Comparison of ENCODE assay signal across 1 cellular context in the genomic region with DNA sequence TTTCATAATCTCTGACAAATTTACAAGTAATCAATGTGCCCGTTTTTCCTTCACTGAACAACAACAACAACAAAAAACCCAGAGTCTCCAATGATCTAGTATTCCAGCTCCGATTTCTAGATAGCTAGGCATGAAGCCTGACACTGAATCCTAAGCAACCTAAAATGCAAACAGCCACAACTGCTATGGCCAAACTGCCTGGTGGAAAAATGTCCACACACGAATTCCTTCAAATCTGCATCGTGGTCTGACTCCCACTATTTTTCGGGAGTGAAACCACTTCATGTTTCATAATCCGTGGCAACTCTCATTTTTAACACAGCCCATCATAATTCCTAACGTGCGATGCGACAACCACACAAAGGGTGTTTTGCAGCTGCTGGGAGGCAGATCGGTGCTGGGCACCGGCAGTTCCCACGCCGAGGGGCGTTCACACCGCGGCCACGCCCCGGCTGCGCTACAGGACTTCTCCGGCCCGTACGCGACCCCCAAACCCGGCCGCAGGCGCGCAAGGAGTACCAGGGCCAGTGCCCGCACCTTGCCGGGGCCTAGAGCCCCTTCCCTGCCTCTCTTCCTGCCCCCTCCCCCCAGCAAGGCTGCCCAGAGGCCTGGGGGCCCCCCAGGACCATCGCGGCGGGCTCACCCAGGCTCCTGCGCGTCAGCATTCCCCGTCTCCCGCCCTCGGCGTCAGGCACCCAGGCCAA.
TF ChIP-seq lines count a peak whose summit lies in the region.

No MANE protein-coding gene starts in this region.

TF ChIP-seq in HEK293, 187 proteins besides CTCF, POLR2A, EP300 and RAD21 (continued from another document):
- TF ChIP-seq ZNF561 (tag by site-specific recombination; IDR thresholded peaks at IDR 0.05; ENCODE audit: borderline replicate concordance), result 0 out of 2 replicates have a peak, but pooled peaks have one; percentile 14
- TF ChIP-seq ZNF175 (tag by site-specific recombination; IDR thresholded peaks at IDR 0.05), result no peak
- no peak for TF ChIP-seq ZNF747 (tag by site-specific recombination; IDR thresholded peaks at IDR 0.05)
- peak; percentile 53; the same call in 1 of the 2 replicates for TF ChIP-seq ZIC2 (tag by site-specific recombination; IDR thresholded peaks at IDR 0.05)
- TF ChIP-seq KLF1 (tag by site-specific recombination; IDR thresholded peaks at IDR 0.05), result peak; percentile 86
- 0 out of 2 replicates have a peak, but pooled peaks have one; percentile 6 for TF ChIP-seq ZNF660 (tag by site-specific recombination; IDR thresholded peaks at IDR 0.05)
- TF ChIP-seq ZNF692 (tag by site-specific recombination; IDR thresholded peaks at IDR 0.05), result 0 out of 2 replicates have a peak, but pooled peaks have one; percentile 40
- 0 out of 2 replicates have a peak, but pooled peaks have one; percentile 59 for TF ChIP-seq ZNF223 (tag by site-specific recombination; IDR thresholded peaks at IDR 0.05)
- peak; percentile 70; the same call in 1 of the 2 replicates for TF ChIP-seq KLF7 (tag by site-specific recombination; IDR thresholded peaks at IDR 0.05; ENCODE audit: borderline replicate concordance)
- peak; percentile 72 for TF ChIP-seq SP3 (tag by site-specific recombination; IDR thresholded peaks at IDR 0.05)
- TF ChIP-seq ZNF341 (tag by site-specific recombination; IDR thresholded peaks at IDR 0.05; ENCODE audit: low read depth), result peak; percentile 71
- TF ChIP-seq ZSCAN23 (tag by site-specific recombination; IDR thresholded peaks at IDR 0.05), result no peak
- TF ChIP-seq ZSCAN4 (tag by site-specific recombination; IDR thresholded peaks at IDR 0.05), result no peak
- TF ChIP-seq, protein P1, sequence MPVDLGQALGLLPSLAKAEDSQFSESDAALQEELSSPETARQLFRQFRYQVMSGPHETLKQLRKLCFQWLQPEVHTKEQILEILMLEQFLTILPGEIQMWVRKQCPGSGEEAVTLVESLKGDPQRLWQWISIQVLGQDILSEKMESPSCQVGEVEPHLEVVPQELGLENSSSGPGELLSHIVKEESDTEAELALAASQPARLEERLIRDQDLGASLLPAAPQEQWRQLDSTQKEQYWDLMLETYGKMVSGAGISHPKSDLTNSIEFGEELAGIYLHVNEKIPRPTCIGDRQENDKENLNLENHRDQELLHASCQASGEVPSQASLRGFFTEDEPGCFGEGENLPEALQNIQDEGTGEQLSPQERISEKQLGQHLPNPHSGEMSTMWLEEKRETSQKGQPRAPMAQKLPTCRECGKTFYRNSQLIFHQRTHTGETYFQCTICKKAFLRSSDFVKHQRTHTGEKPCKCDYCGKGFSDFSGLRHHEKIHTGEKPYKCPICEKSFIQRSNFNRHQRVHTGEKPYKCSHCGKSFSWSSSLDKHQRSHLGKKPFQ (tag by site-specific recombination; IDR thresholded peaks at IDR 0.05), result peak; percentile 100
- TF ChIP-seq ZNF600 (tag by site-specific recombination; IDR thresholded peaks at IDR 0.05), result peak; percentile 93
- peak; percentile 37; the same call in 1 of the 2 replicates for TF ChIP-seq ZBTB21 (tag by site-specific recombination; IDR thresholded peaks at IDR 0.05)
- peak; percentile 69; the same call in 1 of the 2 replicates for TF ChIP-seq REST (tag by site-specific recombination; IDR thresholded peaks at IDR 0.05)
- TF ChIP-seq HIC1 (tag by site-specific recombination; IDR thresholded peaks at IDR 0.05), result peak; percentile 75
- peak; percentile 92 for TF ChIP-seq GLIS1 (tag by site-specific recombination; IDR thresholded peaks at IDR 0.05)
- TF ChIP-seq IKZF3 (tag by site-specific recombination; IDR thresholded peaks at IDR 0.05), result peak; percentile 32; the same call in 1 of the 2 replicates
- peak; percentile 88 for TF ChIP-seq ZBTB8A (tag by site-specific recombination; IDR thresholded peaks at IDR 0.05)
- peak; percentile 92 for TF ChIP-seq ZBTB20 (tag by site-specific recombination; IDR thresholded peaks at IDR 0.05)
- TF ChIP-seq ZBTB7A (tag by site-specific recombination; IDR thresholded peaks at IDR 0.05; ENCODE audit: low read depth), result peak; percentile 69
- TF ChIP-seq FEZF1 (tag by site-specific recombination; IDR thresholded peaks at IDR 0.05), result no peak
- TF ChIP-seq ZXDB (tag by site-specific recombination; IDR thresholded peaks at IDR 0.05), result 0 out of 2 replicates have a peak, but pooled peaks have one; percentile 67
- TF ChIP-seq ZBTB1 (tag by site-specific recombination; IDR thresholded peaks at IDR 0.05), result no peak
- peak; percentile 34 for TF ChIP-seq SCRT2 (tag by site-specific recombination; IDR thresholded peaks at IDR 0.05)
- no peak for TF ChIP-seq MEIS1 (CRISPR knock-in tag; IDR thresholded peaks at IDR 0.05; ENCODE audit: borderline replicate concordance)
- TF ChIP-seq ZNF433 (tag by site-specific recombination; IDR thresholded peaks at IDR 0.05; ENCODE audit: low read depth), result no peak
- peak; percentile 43; the same call in 1 of the 2 replicates for TF ChIP-seq KLF16 (tag by site-specific recombination; IDR thresholded peaks at IDR 0.05)
- no peak for TF ChIP-seq ZNF585B (tag by site-specific recombination; IDR thresholded peaks at IDR 0.05)
- peak; percentile 100 for TF ChIP-seq GLIS2 (tag by site-specific recombination; IDR thresholded peaks at IDR 0.05)
- peak; percentile 67; the same call in 1 of the 2 replicates for TF ChIP-seq PRDM1 (tag by site-specific recombination; IDR thresholded peaks at IDR 0.05)
TF ChIP-seq in HEK293: peak in this region for 30.
